28 cellular contexts compared by ENCODE assay signal in genomic region chr13:110854866-110855265, GRCh38.
"Had no signal": no experiment of that assay in that cellular context is flagged by ENCODE, and none has a peak within 500 bp of the region (broad histone marks: within the 10 kb centered on the region; RNA-seq: fewer than 3 reads in every experiment).

No MANE protein-coding gene starts in this region.

- H3K4me3 Mint-ChIP-seq: stimulated activated effector memory CD8-positive, alpha-beta T cell treated with anti-CD3 and anti-CD28 coated beads, Interleukin-12 subunit alpha, Interleukin-12 subunit beta, amount 100 ng/mL, for 72 hours; stimulated activated memory B cell treated with anti-CD40 and anti-IgM and Interleukin-4, amounts not matched to agents 10 μg/mL and 1 μg/mL and 100 μg/mL, for 72 hours; stimulated activated naive B cell treated with anti-CD40 and anti-IgM and Interleukin-4, amounts not matched to agents 10 μg/mL and 1 μg/mL and 100 μg/mL, for 72 hours; stimulated activated naive CD8-positive, alpha-beta T cell treated with anti-CD3 and anti-CD28 coated beads, Interleukin-15, amount 100 ng/mL, for 72 hours; stimulated activated naive CD8-positive, alpha-beta T cell treated with anti-CD3 and anti-CD28 coated beads, Interleukin-15, Interleukin-2, amounts not matched to agents 100 ng/mL and 50 ng/mL, for 24 hours; type B pancreatic cell had no signal

- H3K27ac ChIP-seq: stomach, suprapubic skin, testis, thoracic aorta, thyroid gland, tibial artery, tibial nerve, transverse colon, upper lobe of left lung, upper lobe of right lung, vagina had no signal

- H3K27ac Mint-ChIP-seq: stimulated activated memory B cell treated with anti-CD40 and anti-IgM and Interleukin-4, amounts not matched to agents 10 μg/mL and 1 μg/mL and 100 μg/mL, for 72 hours; stimulated activated naive B cell treated with anti-CD40 and anti-IgM and Interleukin-4, amounts not matched to agents 10 μg/mL and 1 μg/mL and 100 μg/mL, for 72 hours; stimulated activated naive CD8-positive, alpha-beta T cell treated with anti-CD3 and anti-CD28 coated beads, Interleukin-15, amount 100 ng/mL, for 72 hours; stimulated activated naive CD8-positive, alpha-beta T cell treated with anti-CD3 and anti-CD28 coated beads, Interleukin-15, Interleukin-2, amounts not matched to agents 100 ng/mL and 50 ng/mL, for 24 hours; type B pancreatic cell had no signal

- H3K4me1 ChIP-seq: stomach, suprapubic skin, thyroid gland, tibial artery, transverse colon, upper lobe of left lung, upper lobe of right lung, uterus, vagina had no signal

- ATAC-seq: stimulated activated effector memory CD8-positive, alpha-beta T cell treated with anti-CD3 and anti-CD28 coated beads, Interleukin-12 subunit alpha, Interleukin-12 subunit beta, amount 100 ng/mL, for 72 hours; stimulated activated memory B cell treated with anti-CD40 and anti-IgM and Interleukin-4, amounts not matched to agents 10 μg/mL and 1 μg/mL and 100 μg/mL, for 72 hours; stimulated activated naive B cell treated with anti-CD40 and anti-IgM and Interleukin-4, amounts not matched to agents 10 μg/mL and 1 μg/mL and 100 μg/mL, for 72 hours; stimulated activated naive CD8-positive, alpha-beta T cell treated with anti-CD3 and anti-CD28 coated beads, Interleukin-15, amount 100 ng/mL, for 72 hours; stimulated activated naive CD8-positive, alpha-beta T cell treated with anti-CD3 and anti-CD28 coated beads, Interleukin-15, Interleukin-2, amounts not matched to agents 100 U/mL and 50 U/mL, for 24 hours; upper lobe of right lung had no signal

- H3K9me3 ChIP-seq: suprapubic skin, testis, thyroid gland, transverse colon, upper lobe of right lung, uterus, vagina had no signal

- H3K4me3 ChIP-seq: stomach, suprapubic skin, testis, thoracic aorta, thyroid gland, tibial artery, tibial nerve, transverse colon, upper lobe of left lung, upper lobe of right lung, uterus, vagina had no signal

- H3K27me3 ChIP-seq: testis, thyroid gland, tibial artery, tibial nerve, transverse colon, upper lobe of left lung, upper lobe of right lung, uterus, vagina had no signal

- H3K36me3 ChIP-seq: stomach, suprapubic skin, thoracic aorta, thyroid gland, tibial artery, tibial nerve, transverse colon, upper lobe of left lung, upper lobe of right lung, uterus, vagina had no signal

- DNase-seq: stimulated activated CD4-positive, alpha-beta T cell treated with anti-CD3 and anti-CD28 coated beads, Interleukin-2, amount 100 ng/mL, for 48 hours; stimulated activated CD4-positive, alpha-beta T cell treated with anti-CD3 and anti-CD28 coated beads, Interleukin-4, amount 100 ng/mL, for 1 hour; stimulated activated CD4-positive, alpha-beta T cell treated with anti-CD3 and anti-CD28 coated beads, Interleukin-4, amount 100 ng/mL, for 24 hours; stimulated activated CD4-positive, alpha-beta T cell treated with anti-CD3 and anti-CD28 coated beads, Interleukin-4, amount 100 ng/mL, for 4 hours; stimulated activated CD8-positive, alpha-beta memory T cell treated with anti-CD3 and anti-CD28 coated beads, Interleukin-4, amount 100 ng/mL, for 48 hours; stimulated activated naive B cell treated with anti-CD40 and anti-IgM and Interleukin-4, amounts not matched to agents 10 μg/mL and 1 μg/mL and 100 μg/mL, for 72 hours; stimulated activated naive CD4-positive, alpha-beta T cell; stimulated activated naive CD4-positive, alpha-beta T cell treated with Interleukin-2 at 50 U/mL for 16 hours; stimulated activated naive CD8-positive, alpha-beta T cell treated with anti-CD3 and anti-CD28 coated beads, Interleukin-15, amount 100 ng/mL, for 72 hours; stimulated activated naive CD8-positive, alpha-beta T cell treated with anti-CD3 and anti-CD28 coated beads, Interleukin-15, Interleukin-2, amounts not matched to agents 100 U/mL and 50 U/mL, for 24 hours; stomach; substantia nigra; testis; thyroid gland; tibial artery; transverse colon; trophoblast cell; upper lobe of left lung; upper lobe of right lung; uterus had no signal

- H3K36me3 Mint-ChIP-seq: stimulated activated effector memory CD8-positive, alpha-beta T cell treated with anti-CD3 and anti-CD28 coated beads, Interleukin-12 subunit alpha, Interleukin-12 subunit beta, amount 100 ng/mL, for 72 hours; stimulated activated memory B cell treated with anti-CD40 and anti-IgM and Interleukin-4, amounts not matched to agents 10 μg/mL and 1 μg/mL and 100 μg/mL, for 72 hours; type B pancreatic cell had no signal

- H3K4me1 Mint-ChIP-seq: stimulated activated memory B cell treated with anti-CD40 and anti-IgM and Interleukin-4, amounts not matched to agents 10 μg/mL and 1 μg/mL and 100 μg/mL, for 72 hours had no signal
